In genomic region chr15:48888209-48888608, GRCh38 we compare ENCODE assay signal across 15 cellular contexts. TPM values are rescaled to one million over a fixed set of nuclear protein-coding genes. Genes with fewer than 3 reads are reported as not detected.
A peak's percentile ranks its signal among the peaks of the same experiment; 100 is the strongest.
DNase-seq lines count a peak whose midpoint lies in the region; ATAC-seq and TF ChIP-seq lines count a peak whose summit lies in the region.
"Had no signal": no experiment of that assay in that cellular context is flagged by ENCODE, and none has a peak within 500 bp of the region (broad histone marks: within the 10 kb centered on the region; RNA-seq: fewer than 3 reads in every experiment).

No MANE protein-coding gene starts in this region.

- no peaks in the 10 kb centered on the region for H3K36me3 Mint-ChIP-seq in activated T-helper 17 cell treated with anti-CD3 and anti-CD28 coated beads, Interleukin-2, amount 50 U/mL, for 72 hours (ENCODE audit: low read depth)

- H3K4me1 Mint-ChIP-seq in activated T-helper 17 cell treated with anti-CD3 and anti-CD28 coated beads, Interleukin-2, amount 50 U/mL, for 72 hours, result no peaks in the 10 kb centered on the region
- peaks cover 14% of the 10 kb centered on the region for H3K4me1 Mint-ChIP-seq in stimulated activated naive CD8-positive, alpha-beta T cell treated with anti-CD3 and anti-CD28 coated beads, Interleukin-15, amount 100 ng/mL, for 72 hours

- no peak for TF ChIP-seq CTCF in GM10266 (IDR thresholded peaks at IDR 0.05; ENCODE audit: control insufficient read depth, insufficient read depth, low read depth, missing control alignments)

- H3K27me3 Mint-ChIP-seq in activated T-helper 17 cell treated with anti-CD3 and anti-CD28 coated beads, Interleukin-2, amount 50 U/mL, for 72 hours, result peaks cover 19% of the 10 kb centered on the region
- H3K27me3 Mint-ChIP-seq in stimulated activated naive CD8-positive, alpha-beta T cell treated with anti-CD3 and anti-CD28 coated beads, Interleukin-15, amount 100 ng/mL, for 72 hours, result peaks cover 21% of the 10 kb centered on the region

- DNase-seq in stimulated activated CD4-positive, alpha-beta T cell treated with anti-CD3 and anti-CD28 coated beads, Interleukin-15, amount 100 ng/mL, for 24 hours, result peak; percentile 42
- no peak for DNase-seq in stimulated activated CD4-positive, alpha-beta T cell treated with anti-CD3 and anti-CD28 coated beads, Interleukin-4, amount 100 ng/mL, for 4 hours
- DNase-seq in stimulated activated naive CD8-positive, alpha-beta T cell treated with anti-CD3 and anti-CD28 coated beads, Interleukin-15, amount 100 ng/mL, for 72 hours, result peak in 1 of 2 donors; percentile 31
- DNase-seq in DMS114 treated with DMSO at 0.1 percent for 48 hours (lab: John Stamatoyannopoulos, UW; ENCODE audit: unreplicated experiment) (no peak), GM10266 (ENCODE audit: extremely low spot score) (no peak)
- DNase-seq: adrenal gland, BE2C, hippocampal formation, kidney, NCI-H187 treated with DMSO at 0.1 percent for 48 hours, NCI-H510A treated with DMSO at 0.1 percent for 48 hours, transverse colon had no signal

- H3K9me3 Mint-ChIP-seq in activated T-helper 17 cell treated with anti-CD3 and anti-CD28 coated beads, Interleukin-2, amount 50 U/mL, for 72 hours, result no peaks in the 10 kb centered on the region
- H3K9me3 Mint-ChIP-seq in stimulated activated naive CD8-positive, alpha-beta T cell treated with anti-CD3 and anti-CD28 coated beads, Interleukin-15, amount 100 ng/mL, for 72 hours, result no peaks in the 10 kb centered on the region
- H3K9me3 Mint-ChIP-seq: IgD-negative memory B cell had no signal

- H3K27ac Mint-ChIP-seq in activated T-helper 17 cell treated with anti-CD3 and anti-CD28 coated beads, Interleukin-2, amount 50 U/mL, for 72 hours, result no peak overlapping the region
- peak overlapping the region in 1 of 2 donors; percentile 7 for H3K27ac Mint-ChIP-seq in stimulated activated naive CD8-positive, alpha-beta T cell treated with anti-CD3 and anti-CD28 coated beads, Interleukin-15, amount 100 ng/mL, for 72 hours
- H3K27ac Mint-ChIP-seq: IgD-negative memory B cell had no signal

- H3K4me3 Mint-ChIP-seq in activated T-helper 17 cell treated with anti-CD3 and anti-CD28 coated beads, Interleukin-2, amount 50 U/mL, for 72 hours, result no peak overlapping the region
- no peak overlapping the region for H3K4me3 Mint-ChIP-seq in stimulated activated naive CD8-positive, alpha-beta T cell treated with anti-CD3 and anti-CD28 coated beads, Interleukin-15, amount 100 ng/mL, for 72 hours
- H3K4me3 Mint-ChIP-seq: IgD-negative memory B cell had no signal

- peak; percentile 52 for ATAC-seq in HG02852 (IDR thresholded peaks at IDR 0.05; ENCODE audit: unreplicated experiment)
- peak; percentile 83 for ATAC-seq in activated T-helper 17 cell treated with anti-CD3 and anti-CD28 coated beads, Interleukin-2, amount 50 U/mL, for 72 hours (replicated peaks)
- peak; percentile 82 for ATAC-seq in stimulated activated naive CD8-positive, alpha-beta T cell treated with anti-CD3 and anti-CD28 coated beads, Interleukin-15, amount 100 ng/mL, for 72 hours

RNA-seq across cellular contexts. Expression of gene EID1, which starts 10.3 kb away (rescaled TPM):
- total RNA-seq in activated T-helper 17 cell treated with anti-CD3 and anti-CD28 coated beads, Interleukin-2, amount 50 U/mL, for 72 hours, result 10 to 100 TPM; 67.5 to 96.9 TPM
